ENCODE assay signal across 32 cellular contexts in genomic region chr20:35681953-35682352, GRCh38.
"Had no signal": no experiment of that assay in that cellular context is flagged by ENCODE, and none has a peak within 500 bp of the region (broad histone marks: within the 10 kb centered on the region; RNA-seq: fewer than 3 reads in every experiment).

No MANE protein-coding gene starts in this region.

- H2AFZ ChIP-seq: neural progenitor cell, parathyroid adenoma had no signal

- H3K27me3 ChIP-seq: heart left ventricle, left lung, neural progenitor cell, neutrophil, stomach, suprapubic skin, tibial artery, upper lobe of right lung had no signal

- H3K4me3 ChIP-seq: heart left ventricle, left lung, lower lobe of right lung, neural progenitor cell, psoas muscle, stomach, suprapubic skin, thoracic aorta, tibial artery, upper lobe of right lung had no signal

- ATAC-seq: heart left ventricle; left colon; left lung; lower lobe of right lung; natural killer cell; psoas muscle; right cardiac atrium; sciatic nerve; stimulated activated naive B cell treated with anti-CD40 and anti-IgM and Interleukin-4, amounts not matched to agents 10 μg/mL and 1 μg/mL and 100 μg/mL, for 72 hours; stimulated activated naive CD8-positive, alpha-beta T cell treated with anti-CD3 and anti-CD28 coated beads, Interleukin-15, Interleukin-2, amounts not matched to agents 100 U/mL and 50 U/mL, for 24 hours; upper lobe of right lung had no signal

- H3K9me3 ChIP-seq: heart left ventricle, left lung, lower lobe of right lung, neutrophil, psoas muscle, stomach, suprapubic skin, thoracic aorta, tibial artery, upper lobe of right lung had no signal

- H3K4me1 ChIP-seq: lower lobe of right lung, neural progenitor cell, parathyroid adenoma, psoas muscle, suprapubic skin, tibial artery, upper lobe of right lung had no signal

- H3K9ac ChIP-seq: neural progenitor cell, parathyroid adenoma had no signal

- H3K79me2 ChIP-seq: parathyroid adenoma had no signal

- H3K4me2 ChIP-seq: neural progenitor cell had no signal

- H3K36me3 ChIP-seq: neural progenitor cell had no signal

- DNase-seq: heart left ventricle; hypothalamus; immature natural killer cell; kidney; left colon; left lung; lower lobe of right lung; mammary epithelial cell; mesendoderm; naive B cell; natural killer cell; nephron progenitor cell; occipital lobe; psoas muscle; right cardiac atrium; small intestine; stimulated activated CD4-positive, alpha-beta T cell treated with anti-CD3 and anti-CD28 coated beads, Interleukin-1b, Interleukin-23, amount 100 ng/mL, for 48 hours; stimulated activated CD4-positive, alpha-beta T cell treated with anti-CD3 and anti-CD28 coated beads, Interleukin-2, amount 100 ng/mL, for 48 hours; stimulated activated CD4-positive, alpha-beta T cell treated with anti-CD3 and anti-CD28 coated beads, Interleukin-4, amount 100 ng/mL, for 4 hours; stimulated activated CD8-positive, alpha-beta memory T cell treated with anti-CD3 and anti-CD28 coated beads, Interleukin-4, amount 100 ng/mL, for 48 hours; stimulated activated naive B cell treated with anti-CD40 and anti-IgM and Interleukin-4, amounts not matched to agents 10 μg/mL and 1 μg/mL and 100 μg/mL, for 72 hours; stimulated activated naive CD8-positive, alpha-beta T cell treated with anti-CD3 and anti-CD28 coated beads, Interleukin-15, Interleukin-2, amounts not matched to agents 100 U/mL and 50 U/mL, for 24 hours; stomach; tibial artery; trophoblast cell had no signal

- H3K27ac ChIP-seq: left lung, lower lobe of right lung, neural progenitor cell, parathyroid adenoma, psoas muscle, suprapubic skin, thoracic aorta, tibial artery, upper lobe of right lung had no signal
